ENCODE assay signal across 25 cellular contexts in genomic region chr22:47237890-47238480, GRCh38.
A peak's percentile ranks its signal among the peaks of the same experiment; 100 is the strongest.
DNase-seq lines count a peak whose midpoint lies in the region; ATAC-seq, FAIRE-seq and TF ChIP-seq lines count a peak whose summit lies in the region.
"Had no signal": no experiment of that assay in that cellular context is flagged by ENCODE, and none has a peak within 500 bp of the region (broad histone marks: within the 10 kb centered on the region; RNA-seq: fewer than 3 reads in every experiment).

No MANE protein-coding gene starts in this region.

- WGBS in HepG2 (ENCODE audit: low lambda C conversion rate), result 5% methylated on average over 6 of the region's 7 CpGs
- 66% methylated on average over 3 of the region's 7 CpGs for WGBS in right lobe of liver (ENCODE audit: insufficient coverage, low coverage, low lambda C conversion rate, missing lambda C conversion rate)

- no peak for TF ChIP-seq RAD21 in HepG2 (CRISPR knock-in tag; IDR thresholded peaks at IDR 0.05)

- H3K27me3 ChIP-seq in HepG2 (ENCODE audit: control insufficient read depth in 1 of 2, insufficient read depth in 2 of 2, low read length in 2 of 2), result peaks cover 1 to 7% of the 10 kb centered on the region in 2 experiments; a peak in 2 of 5 replicates
- H3K27me3 ChIP-seq in right lobe of liver, result no peaks in the 10 kb centered on the region
- H3K27me3 ChIP-seq: BE2C; BLaER1 treated with 17β-estradiol and CSF1 and Interleukin-3, amounts not matched to agents 10 nM and 100 nM had no signal

- no peaks in the 10 kb centered on the region for H3K36me3 Mint-ChIP-seq in osteocyte (ENCODE audit: unreplicated experiment)
- H3K36me3 Mint-ChIP-seq: CD14-positive monocyte; CD8-positive, alpha-beta memory T cell had no signal

- FAIRE-seq in HepG2 (lab: Jason Lieb, UNC), result no peak
- FAIRE-seq: A549, D721Med, GM12878, GM18507 had no signal

- no peak overlapping the region for H3K4me2 ChIP-seq in HepG2 (ENCODE audit: low read depth, low read length)
- H3K4me2 ChIP-seq: A549; BLaER1 treated with 17β-estradiol and CSF1 and Interleukin-3, amounts not matched to agents 10 nM and 100 nM; GM23338 had no signal

- H3K9me3 Mint-ChIP-seq in osteocyte (ENCODE audit: unreplicated experiment), result peaks cover 13% of the 10 kb centered on the region
- H3K9me3 Mint-ChIP-seq: GM23338 had no signal

- H3K4me1 ChIP-seq in HepG2 (ENCODE audit: insufficient read depth, low read length) (no peaks in the 10 kb centered on the region), right lobe of liver (no peaks in the 10 kb centered on the region)
- H3K4me1 ChIP-seq: A549, BE2C had no signal

- H3K27me3 Mint-ChIP-seq in osteocyte (ENCODE audit: unreplicated experiment), result peaks cover 3% of the 10 kb centered on the region

- H3K36me3 ChIP-seq in HepG2 (replicated peaks in 1 of 2; ENCODE audit: control insufficient read depth in 1 of 2, insufficient read depth in 2 of 2, low read length in 2 of 2) (no peaks in the 10 kb centered on the region), right lobe of liver (no peaks in the 10 kb centered on the region)
- H3K36me3 ChIP-seq: BE2C; BLaER1 treated with 17β-estradiol and CSF1 and Interleukin-3, amounts not matched to agents 10 nM and 100 nM had no signal

- no peak overlapping the region for H3K4me3 Mint-ChIP-seq in osteocyte (ENCODE audit: unreplicated experiment)
- H3K4me3 Mint-ChIP-seq: CD14-positive monocyte; CD4-positive, alpha-beta T cell; GM23338; H9 had no signal

- TF ChIP-seq POLR2A in HepG2 (IDR thresholded peaks at IDR 0.05; ENCODE audit: insufficient read depth in 1 of 2, low read depth in 2 of 2, low read length in 2 of 2), result no peak
- TF ChIP-seq POLR2A in right lobe of liver (IDR thresholded peaks at IDR 0.05), result no peak

- CTCF ChIA-PET in HepG2 (lab: Yijun Ruan, JAX; ENCODE audit: low intra/inter-chr PET ratio, low total read pairs), result no interaction called here

- no peak for TF ChIP-seq EP300 in HepG2 (IDR thresholded peaks at IDR 0.05; ENCODE audit: low read depth in 2 of 2, low read length in 2 of 2)
- TF ChIP-seq EP300 in HepG2 (CRISPR knock-in tag; IDR thresholded peaks at IDR 0.05; ENCODE audit: borderline replicate concordance), result no peak

- TF ChIP-seq CTCF in HepG2 (CRISPR knock-in tag; IDR thresholded peaks at IDR 0.05) (no peak), right lobe of liver (IDR thresholded peaks at IDR 0.05) (no peak), osteocyte (IDR thresholded peaks at IDR 0.05) (no peak)

- ATAC-seq in HepG2 (no peak), right lobe of liver (no peak), HG02884 (IDR thresholded peaks at IDR 0.05; ENCODE audit: unreplicated experiment) (no peak)
- ATAC-seq: A549, GM12878, GM23338, HCT116 had no signal

- H3K4me3 ChIP-seq in HepG2 (replicated peaks in 1 of 3; ENCODE audit: insufficient read depth in 1 of 3, low read depth in 2 of 3, low read length in 3 of 3), result no peak overlapping the region
- H3K4me3 ChIP-seq in right lobe of liver, result no peak overlapping the region
- H3K4me3 ChIP-seq: A549; BLaER1 treated with 17β-estradiol and CSF1 and Interleukin-3, amounts not matched to agents 10 nM and 100 nM; GM12878; GM23338 had no signal

- POLR2A ChIA-PET in HepG2 (lab: Yijun Ruan, JAX), result no interaction called here

- H3K27ac Mint-ChIP-seq in osteocyte (ENCODE audit: unreplicated experiment), result no peak overlapping the region
- H3K27ac Mint-ChIP-seq: CD14-positive monocyte; CD4-positive, alpha-beta T cell; CD8-positive, alpha-beta memory T cell; GM23338 had no signal

- H3K27ac ChIP-seq in HepG2 (ENCODE audit: extremely low read length, insufficient read depth, low read length) (no peak overlapping the region), right lobe of liver (no peak overlapping the region)
- H3K27ac ChIP-seq: A549; BLaER1 treated with 17β-estradiol and CSF1 and Interleukin-3, amounts not matched to agents 10 nM and 100 nM had no signal

- no peaks in the 10 kb centered on the region for H3K4me1 Mint-ChIP-seq in osteocyte (ENCODE audit: unreplicated experiment)
- H3K4me1 Mint-ChIP-seq: CD14-positive monocyte; CD8-positive, alpha-beta memory T cell; GM23338; H9 had no signal

- intact Hi-C loops in HepG2 (cut with micrococcal nuclease; ENCODE audit: unreplicated experiment), result no loop called here
- intact Hi-C loops in right lobe of liver (cut with DNase I), result no loop called here

- no peak overlapping the region for H2AFZ ChIP-seq in HepG2 (ENCODE audit: low read length)
- H2AFZ ChIP-seq: GM23338 had no signal

- H3K9ac ChIP-seq in HepG2 (ENCODE audit: insufficient read depth, low read depth, low read length), result no peak overlapping the region
- H3K9ac ChIP-seq: BLaER1 treated with 17β-estradiol and CSF1 and Interleukin-3, amounts not matched to agents 10 nM and 100 nM had no signal

- no peak for DNase-seq in HepG2 (ENCODE audit: low spot score)
- no peak for DNase-seq in right lobe of liver
- peak; percentile 21 for DNase-seq in islet precursor cell
- peak; percentile 64 for DNase-seq in osteocyte (ENCODE audit: extremely low spot score, unreplicated experiment)
- DNase-seq in NCI-H446 (lab: John Stamatoyannopoulos, UW), result no peak
- DNase-seq: 8988T; ACHN; AML-193; BE2C; CD4-positive, alpha-beta T cell; CD8-positive, alpha-beta memory T cell; DMS 273 treated with DMSO at 0.1 percent for 48 hours; DMS79; EL; GDM1; H9 had no signal

- BruUV-seq in HepG2 (replicated peaks; lab: Mats Ljungman, UMichigan), result no TSS peak

- H3K9me3 ChIP-seq in HepG2 (ENCODE audit: low read length) (peaks cover 6% of the 10 kb centered on the region), right lobe of liver (no peaks in the 10 kb centered on the region)
- H3K9me3 ChIP-seq: A549, BE2C had no signal

- no peaks in the 10 kb centered on the region for H4K20me1 ChIP-seq in HepG2 (ENCODE audit: insufficient read depth, low read length)
- H4K20me1 ChIP-seq: BLaER1 treated with 17β-estradiol and CSF1 and Interleukin-3, amounts not matched to agents 10 nM and 100 nM had no signal

- in situ Hi-C loops in HepG2 (cut with HindIII; ENCODE audit: extremely low pct_ligation_motif_present, low pct_unique_long_range_greater_than_20kb), result no loop called here

- H3K79me2 ChIP-seq in HepG2 (ENCODE audit: insufficient read depth, low read length), result no peaks in the 10 kb centered on the region

TF ChIP-seq in HepG2, 621 proteins besides CTCF, POLR2A, EP300 and RAD21:
- TF ChIP-seq CENPT (CRISPR knock-in tag; IDR thresholded peaks at IDR 0.05; ENCODE audit: low read depth), result no peak
- no peak for TF ChIP-seq ARNTL (CRISPR knock-in tag; IDR thresholded peaks at IDR 0.05)
- TF ChIP-seq PRPF4 (IDR thresholded peaks at IDR 0.05; ENCODE audit: low read depth, low read length, poor library complexity, severe bottlenecking), result no peak
- peak; percentile 61 for TF ChIP-seq ZNF768 (CRISPR knock-in tag; IDR thresholded peaks at IDR 0.05)
- TF ChIP-seq CBX1 (IDR thresholded peaks at IDR 0.05; ENCODE audit: low read depth), result no peak
- TF ChIP-seq MTA1 (CRISPR knock-in tag; IDR thresholded peaks at IDR 0.05; ENCODE audit: borderline replicate concordance), result no peak
- TF ChIP-seq TSC22D2 (CRISPR knock-in tag; IDR thresholded peaks at IDR 0.05; ENCODE audit: borderline replicate concordance), result no peak

Comparison
In these comparisons a context has a peak if more than half of its experiments do, and no peak if none do; other contexts are left out.
1. DNase-seq: peak in islet precursor cell (single experiment) and osteocyte (single experiment); none in HepG2 (single experiment), right lobe of liver (0 of 3) and NCI-H446 (0 of 2).